18 cellular contexts compared by ENCODE assay signal in the genomic region with DNA sequence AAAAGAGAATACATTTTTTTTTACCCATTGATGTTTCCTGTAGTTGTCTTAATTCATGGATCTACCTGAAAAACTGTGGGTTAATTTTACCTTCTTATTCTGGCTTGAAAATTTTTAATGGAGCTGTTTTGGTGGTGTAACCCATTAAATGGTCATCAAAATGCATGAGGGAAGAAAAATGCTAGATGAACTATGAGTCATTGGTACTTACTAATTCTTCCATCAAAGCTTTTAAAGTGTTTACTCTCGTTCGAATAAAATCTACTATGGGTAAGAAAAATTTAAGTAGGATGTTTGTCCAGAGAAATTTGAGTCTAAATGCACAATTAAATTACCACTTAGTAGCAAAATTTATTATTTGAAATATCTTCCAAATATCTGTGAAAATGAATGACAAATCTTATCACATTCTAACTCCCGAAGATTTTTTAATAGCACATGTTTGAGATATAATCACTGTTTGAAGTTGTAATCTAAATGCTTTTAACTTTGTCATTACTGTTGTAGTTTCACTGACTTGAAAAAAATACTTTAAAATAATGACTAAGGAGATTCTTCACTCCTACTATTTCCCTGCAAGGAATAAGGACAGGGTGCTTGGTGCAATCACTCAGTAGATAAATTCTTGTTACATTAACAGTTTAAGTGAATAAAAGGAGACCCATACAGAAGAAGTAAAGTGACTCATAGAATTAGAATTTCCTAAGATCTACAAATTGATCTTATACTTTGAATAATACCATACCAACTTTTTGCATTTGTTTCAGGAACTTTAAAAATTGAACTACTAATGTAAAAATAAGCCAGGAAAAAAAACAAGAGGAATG.
DNase-seq lines count a peak whose midpoint lies in the region; ATAC-seq and TF ChIP-seq lines count a peak whose summit lies in the region.
"Had no signal": no experiment of that assay in that cellular context is flagged by ENCODE, and none has a peak within 500 bp of the region (broad histone marks: within the 10 kb centered on the region; RNA-seq: fewer than 3 reads in every experiment).

No MANE protein-coding gene starts in this region.

- DNase-seq in GM03348 (ENCODE audit: low spot score) (peak; percentile 48), NCI-H460 (ENCODE audit: extremely low read depth, low read depth) (peak; percentile 4), choroid plexus epithelial cell (ENCODE audit: low read depth) (peak; percentile 48), omental fat pad (ENCODE audit: low spot score) (no peak), SHP77 (lab: John Stamatoyannopoulos, UW) (no peak)
- DNase-seq: activated effector memory CD4-positive, alpha-beta T cell treated with anti-CD3 and anti-CD28 coated beads, Interleukin-2, amount 50 U/mL, for 16 hours; DND-41; effector CD4-positive, alpha-beta T cell; H7; immature natural killer cell; NCI-H146; NCI-H510A treated with DMSO at 0.1 percent for 48 hours; stimulated activated naive CD4-positive, alpha-beta T cell; upper lobe of right lung; WERI-Rb-1 had no signal

- ATAC-seq in omental fat pad (ENCODE audit: low FRiP score) (peak; percentile 73), HG03354 (IDR thresholded peaks at IDR 0.05; ENCODE audit: poor library complexity, severe bottlenecking, unreplicated experiment) (no peak), GM19467 (IDR thresholded peaks at IDR 0.05; ENCODE audit: unreplicated experiment) (no peak)
- ATAC-seq: GM12878, upper lobe of right lung had no signal

- H3K4me3 ChIP-seq in choroid plexus epithelial cell (ENCODE audit: low read depth, low read length) = no peak overlapping the region
- H3K4me3 ChIP-seq: GM12878, upper lobe of right lung had no signal

- TF ChIP-seq CTCF in choroid plexus epithelial cell (conservative IDR thresholded peaks at IDR 0.05; ENCODE audit: low read depth, low read length) (no peak), omental fat pad (IDR thresholded peaks at IDR 0.05) (no peak)

Comparison
In these comparisons a context has a peak if more than half of its experiments do, and no peak if none do; other contexts are left out.
1. DNase-seq: peak in GM03348 (single experiment), NCI-H460 (single experiment) and choroid plexus epithelial cell (single experiment); none in omental fat pad (single experiment) and SHP77 (0 of 2).